In genomic region chr3:71593106-71593505, GRCh38 we compare ENCODE assay signal across 31 cellular contexts. TPM values are rescaled to one million over a fixed set of nuclear protein-coding genes. Genes with fewer than 3 reads are reported as not detected.
DNase-seq lines count a peak whose midpoint lies in the region; TF ChIP-seq lines count a peak whose summit lies in the region.
"Had no signal": no experiment of that assay in that cellular context is flagged by ENCODE, and none has a peak within 500 bp of the region (broad histone marks: within the 10 kb centered on the region; RNA-seq: fewer than 3 reads in every experiment).

No MANE protein-coding gene starts in this region.

- H3K9me3 ChIP-seq in trophoblast cell (ENCODE audit: insufficient read depth, low read depth, low read length): no peaks in the 10 kb centered on the region
- no peaks in the 10 kb centered on the region for H3K9me3 ChIP-seq in sigmoid colon
- H3K9me3 ChIP-seq: BE2C, BLaER1, Caco-2 had no signal

- no peaks in the 10 kb centered on the region for H3K9me3 Mint-ChIP-seq in endothelial cell (ENCODE audit: unreplicated experiment)
- H3K9me3 Mint-ChIP-seq: CD4-positive, alpha-beta T cell; CD8-positive, alpha-beta T cell had no signal

- H3K4ac ChIP-seq in trophoblast cell (ENCODE audit: low read depth, low read length): no peak overlapping the region

- H3K36me3 ChIP-seq in trophoblast cell (ENCODE audit: control insufficient read depth in 1 of 2, insufficient read depth in 2 of 2, low read length in 2 of 2): no peaks in the 10 kb centered on the region
- no peaks in the 10 kb centered on the region for H3K36me3 ChIP-seq in sigmoid colon
- H3K36me3 ChIP-seq: BE2C; BLaER1; BLaER1 treated with 17β-estradiol and CSF1 and Interleukin-3, amounts not matched to agents 10 nM and 100 nM had no signal

- no peak overlapping the region for H2BK5ac ChIP-seq in trophoblast cell (ENCODE audit: low read depth, low read length, poor library complexity)

- no peak overlapping the region for H3K27ac Mint-ChIP-seq in endothelial cell (ENCODE audit: unreplicated experiment)
- H3K27ac Mint-ChIP-seq: B cell; CD14-positive monocyte; CD4-positive, alpha-beta T cell; CD8-positive, alpha-beta T cell had no signal

- no peaks in the 10 kb centered on the region for H3K27me3 ChIP-seq in trophoblast cell (ENCODE audit: insufficient read depth, low read length)
- H3K27me3 ChIP-seq in sigmoid colon: no peaks in the 10 kb centered on the region
- H3K27me3 ChIP-seq: BE2C; BLaER1; BLaER1 treated with 17β-estradiol and CSF1 and Interleukin-3, amounts not matched to agents 10 nM and 100 nM had no signal

- H3K4me1 ChIP-seq in trophoblast cell (ENCODE audit: control insufficient read depth in 1 of 2, insufficient read depth in 2 of 2, low read length in 2 of 2): peaks cover 3 to 8% of the 10 kb centered on the region in 2 experiments
- H3K4me1 ChIP-seq in sigmoid colon: peaks cover 0 to 27% (median 13%) of the 10 kb centered on the region in 4 donors
- H3K4me1 ChIP-seq: A549, BE2C, BLaER1, Caco-2 had no signal

- no peak for TF ChIP-seq EP300 in sigmoid colon (IDR thresholded peaks at IDR 0.05)

- H2AK5ac ChIP-seq in trophoblast cell (ENCODE audit: low read length): no peak overlapping the region

- intact Hi-C loops in sigmoid colon (cut with DNase I): no loop called here

- no peak overlapping the region for H3K4me2 ChIP-seq in trophoblast cell (ENCODE audit: low read length)
- H3K4me2 ChIP-seq: A549; BLaER1; BLaER1 treated with 17β-estradiol and CSF1 and Interleukin-3, amounts not matched to agents 10 nM and 100 nM had no signal

- H3K4me1 Mint-ChIP-seq in endothelial cell (ENCODE audit: unreplicated experiment): peaks cover 9% of the 10 kb centered on the region
- H3K4me1 Mint-ChIP-seq: B cell; CD4-positive, alpha-beta memory T cell; CD8-positive, alpha-beta memory T cell had no signal

- H3K79me2 ChIP-seq in trophoblast cell (ENCODE audit: control insufficient read depth, insufficient read depth, low read length, poor library complexity): no peaks in the 10 kb centered on the region

- H3K4me3 Mint-ChIP-seq in endothelial cell (ENCODE audit: unreplicated experiment): no peak overlapping the region
- H3K4me3 Mint-ChIP-seq: B cell; CD14-positive monocyte; CD4-positive, alpha-beta memory T cell; CD4-positive, alpha-beta T cell; CD4-positive, CD25-positive, alpha-beta regulatory T cell; CD8-positive, alpha-beta memory T cell; CD8-positive, alpha-beta T cell had no signal

- no peak overlapping the region for H4K91ac ChIP-seq in trophoblast cell (ENCODE audit: low read depth, low read length)

- no peak overlapping the region for H3K18ac ChIP-seq in trophoblast cell (ENCODE audit: low read length)

- TF ChIP-seq POLR2A in sigmoid colon (IDR thresholded peaks at IDR 0.05): no peak

- no peaks in the 10 kb centered on the region for H3K36me3 Mint-ChIP-seq in endothelial cell (ENCODE audit: low read depth, unreplicated experiment)

- no peak overlapping the region for H4K8ac ChIP-seq in trophoblast cell (ENCODE audit: low read depth, low read length)

- no peak overlapping the region for H3K9ac ChIP-seq in trophoblast cell (ENCODE audit: low read length)
- H3K9ac ChIP-seq: BLaER1; BLaER1 treated with 17β-estradiol and CSF1 and Interleukin-3, amounts not matched to agents 10 nM and 100 nM had no signal

- H3K14ac ChIP-seq in trophoblast cell (ENCODE audit: low read length): no peak overlapping the region

- no peak overlapping the region for H2AFZ ChIP-seq in trophoblast cell (ENCODE audit: insufficient read depth, low read length, poor library complexity)

- H3K79me1 ChIP-seq in trophoblast cell (ENCODE audit: low read length): no peaks in the 10 kb centered on the region

- H4K12ac ChIP-seq in trophoblast cell (ENCODE audit: low read depth, low read length): no peak overlapping the region

- no CpG with 5 or more reads among the region's 3 CpGs for WGBS in trophoblast cell (ENCODE audit: extremely low coverage, insufficient coverage, insufficient read length)
- 94 to 95% methylated on average over 3 of the region's 3 CpGs for WGBS in sigmoid colon, 2 donors

- no peak overlapping the region for H3K23ac ChIP-seq in trophoblast cell (ENCODE audit: low read length)

- peaks cover 2% of the 10 kb centered on the region for H3K27me3 Mint-ChIP-seq in endothelial cell (ENCODE audit: unreplicated experiment)
- H3K27me3 Mint-ChIP-seq: CD4-positive, alpha-beta memory T cell; CD4-positive, alpha-beta T cell; CD4-positive, CD25-positive, alpha-beta regulatory T cell; CD8-positive, alpha-beta memory T cell had no signal

- H2BK12ac ChIP-seq in trophoblast cell (ENCODE audit: low read length): no peak overlapping the region

- H3K27ac ChIP-seq in trophoblast cell (ENCODE audit: low read depth, low read length) (no peak overlapping the region), sigmoid colon (peak overlapping the region in 3 of 4 donors; percentile 22 to 38 (median 28))
- H3K27ac ChIP-seq: 22Rv1; A549; BLaER1; BLaER1 treated with 17β-estradiol and CSF1 and Interleukin-3, amounts not matched to agents 10 nM and 100 nM; C4-2B had no signal

- no peak for TF ChIP-seq CTCF in sigmoid colon (IDR thresholded peaks at IDR 0.05)
- no peak for TF ChIP-seq CTCF in endothelial cell (IDR thresholded peaks at IDR 0.05; ENCODE audit: unreplicated experiment)

- H3K4me3 ChIP-seq in trophoblast cell (ENCODE audit: low read depth, low read length) (no peak overlapping the region), sigmoid colon (no peak overlapping the region)
- H3K4me3 ChIP-seq: A549; BLaER1; BLaER1 treated with 17β-estradiol and CSF1 and Interleukin-3, amounts not matched to agents 10 nM and 100 nM had no signal

- peak; percentile 54 to 75 for DNase-seq in trophoblast cell
- no peak for DNase-seq in sigmoid colon
- no peak for DNase-seq in NCI-H2196 (lab: John Stamatoyannopoulos, UW; ENCODE audit: unreplicated experiment)
- DNase-seq in endothelial cell (ENCODE audit: low spot score): no peak
- DNase-seq: 8988T; ACHN; AML-193; BE2C; C1 segment of cervical spinal cord; Caco-2; Calu3; CD4-positive, alpha-beta memory T cell; CD4-positive, alpha-beta T cell; CD4-positive, CD25-positive, alpha-beta regulatory T cell; CD8-positive, alpha-beta memory T cell; CD8-positive, alpha-beta T cell; COR-L47; DMS 273 treated with DMSO at 0.1 percent for 48 hours; DMS153; DMS53; DMS79; DMS79 treated with DMSO at 0.1 percent for 48 hours; DND-41; EL had no signal

- no peak overlapping the region for H2BK120ac ChIP-seq in trophoblast cell (ENCODE audit: insufficient read depth, low read length, poor library complexity)

RNA-seq across cellular contexts. Expression of gene FOXP1, which starts 9.6 kb away (rescaled TPM):
- polyA plus RNA-seq in trophoblast cell (2013): 17.6 and 17.8 TPM in 2 replicates
- total RNA-seq in sigmoid colon (100 to 1,000 TPM; 139 to 232 (median 169) TPM), endothelial cell (ENCODE audit: unreplicated experiment) (71.3 TPM)
- polyA plus RNA-seq in sigmoid colon: 10 to 100 TPM; 13.8 to 32.9 (median 14.3) TPM

Comparison
In these comparisons a context has a peak if more than half of its experiments do, and no peak if none do; other contexts are left out.
1. DNase-seq: peak in trophoblast cell (2 of 2); none in sigmoid colon (single experiment), NCI-H2196 (single experiment) and endothelial cell (single experiment).